Comparison of ENCODE assay signal across 1 cellular context in the genomic region with DNA sequence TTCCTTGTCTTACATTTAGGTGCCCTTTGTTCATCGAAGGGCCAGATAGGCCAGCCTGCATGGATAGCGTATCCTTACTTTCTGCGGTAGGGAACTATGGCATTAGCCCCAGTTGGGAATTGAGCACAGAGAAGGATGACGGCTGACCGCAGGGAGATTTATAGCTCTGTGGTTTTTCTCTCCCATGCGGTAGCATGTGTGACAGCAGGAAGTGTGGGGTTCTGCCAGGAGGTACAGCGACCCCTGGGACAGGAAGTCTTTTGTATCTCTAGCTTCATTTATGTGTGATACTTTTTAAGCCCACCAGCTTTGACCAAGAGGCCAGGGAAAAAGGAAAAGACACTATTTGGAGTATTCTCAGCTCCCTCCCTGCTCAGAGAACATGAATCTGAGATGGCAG.
TF ChIP-seq lines count a peak whose summit lies in the region.

No MANE protein-coding gene starts in this region.

TF ChIP-seq in H1, 55 proteins besides CTCF, POLR2A, EP300 and RAD21 (continued from another document):
- no peak for TF ChIP-seq SIN3A (conservative IDR thresholded peaks at IDR 0.05 in 1 of 2, IDR thresholded peaks at IDR 0.05 in 1 of 2; ENCODE audit: low read depth in 1 of 2, low read length in 2 of 2)
- TF ChIP-seq, protein P1, sequence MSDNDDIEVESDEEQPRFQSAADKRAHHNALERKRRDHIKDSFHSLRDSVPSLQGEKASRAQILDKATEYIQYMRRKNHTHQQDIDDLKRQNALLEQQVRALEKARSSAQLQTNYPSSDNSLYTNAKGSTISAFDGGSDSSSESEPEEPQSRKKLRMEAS (IDR thresholded peaks at IDR 0.05): no peak
- TF ChIP-seq SIRT6 (IDR thresholded peaks at IDR 0.05; ENCODE audit: low read length): no peak
- TF ChIP-seq RXRA (IDR thresholded peaks at IDR 0.05; ENCODE audit: insufficient read depth, low read depth, low read length): no peak
- TF ChIP-seq SUZ12 (IDR thresholded peaks at IDR 0.05; ENCODE audit: low read length): no peak
- no peak for TF ChIP-seq SRF (IDR thresholded peaks at IDR 0.05; ENCODE audit: low read depth, low read length)
- TF ChIP-seq EZH2 (IDR thresholded peaks at IDR 0.05; ENCODE audit: low read depth, low read length, severe bottlenecking): no peak
- no peak for TF ChIP-seq KDM4A (IDR thresholded peaks at IDR 0.05; ENCODE audit: low read depth, low read length, severe bottlenecking)
